9 cellular contexts compared by ENCODE assay signal in the genomic region with DNA sequence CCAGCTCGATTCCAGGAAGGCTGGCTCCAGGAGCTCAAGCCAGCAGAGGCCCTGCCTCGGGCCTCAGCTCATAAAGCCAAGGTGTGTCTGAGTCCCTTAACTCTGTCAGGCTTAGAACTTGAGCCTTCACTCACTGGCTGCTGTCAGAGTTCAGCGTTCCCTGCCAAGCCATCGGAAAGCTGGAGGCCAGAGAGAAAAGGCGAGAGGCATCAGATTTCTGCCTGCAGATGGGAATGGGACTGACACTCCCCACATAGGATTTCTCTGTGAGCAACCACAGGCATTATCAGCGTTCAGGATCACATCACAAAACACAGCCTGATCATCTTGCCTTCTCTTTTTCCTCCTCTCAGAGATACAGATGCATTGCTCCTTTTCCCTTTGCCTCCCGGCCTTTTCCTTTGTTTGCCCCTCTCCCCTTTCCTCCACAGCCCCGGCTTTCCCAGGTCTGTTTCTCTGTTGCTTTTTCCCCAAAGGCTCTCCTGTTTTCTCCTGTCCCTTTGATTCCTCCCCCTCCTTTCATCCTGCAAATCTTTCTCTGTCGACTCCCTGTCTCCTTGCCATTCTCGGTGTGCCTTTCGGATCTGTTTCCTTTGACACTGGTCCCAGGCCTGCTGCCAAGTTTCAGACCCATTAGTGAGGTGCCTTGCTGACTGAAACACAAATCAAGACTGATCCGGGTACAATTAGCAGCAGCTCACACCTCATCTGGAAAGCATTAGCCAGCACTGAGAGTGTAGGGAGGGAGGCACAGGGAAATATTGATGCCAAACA. TPM values are rescaled to one million over a fixed set of nuclear protein-coding genes. Genes with fewer than 3 reads are reported as not detected.
A peak's percentile ranks its signal among the peaks of the same experiment; 100 is the strongest.
DNase-seq lines count a peak whose midpoint lies in the region; ATAC-seq and TF ChIP-seq lines count a peak whose summit lies in the region.
"Had no signal": no experiment of that assay in that cellular context is flagged by ENCODE, and none has a peak within 500 bp of the region (broad histone marks: within the 10 kb centered on the region; RNA-seq: fewer than 3 reads in every experiment).

No MANE protein-coding gene starts in this region.

- H3K27me3 Mint-ChIP-seq in endothelial cell (ENCODE audit: unreplicated experiment) = peaks cover 2% of the 10 kb centered on the region

- peaks cover 30% of the 10 kb centered on the region for H3K4me1 Mint-ChIP-seq in endothelial cell (ENCODE audit: unreplicated experiment)

- no peaks in the 10 kb centered on the region for H4K20me1 ChIP-seq in neural cell (ENCODE audit: insufficient read depth)

- no peak for TF ChIP-seq RAD21 in neural cell (conservative IDR thresholded peaks at IDR 0.05)

- H3K36me3 ChIP-seq in neural cell (ENCODE audit: insufficient read depth, low read length) = no peaks in the 10 kb centered on the region

- no peaks in the 10 kb centered on the region for H3K9me3 Mint-ChIP-seq in endothelial cell (ENCODE audit: unreplicated experiment)

- no peaks in the 10 kb centered on the region for H3F3A ChIP-seq in neural cell (ENCODE audit: insufficient read depth, low read length, poor library complexity, severe bottlenecking)

- no peak for ATAC-seq in HG03175 (IDR thresholded peaks at IDR 0.05; ENCODE audit: unreplicated experiment)

- CTCF ChIA-PET in GM10248 (lab: Yijun Ruan, JAX) = no interaction called here

- POLR2A ChIA-PET in GM10248 (lab: Yijun Ruan, JAX) = no interaction called here

- H3K4me3 ChIP-seq in neural cell (ENCODE audit: low read length) = peak overlapping the region; percentile 2

- H3K79me2 ChIP-seq in neural cell (replicated peaks; ENCODE audit: insufficient read depth, low read length) = no peaks in the 10 kb centered on the region

- no peak for TF ChIP-seq CTCF in AG09319 (IDR thresholded peaks at IDR 0.05; ENCODE audit: low read depth, low read length)
- no peak for TF ChIP-seq CTCF in endothelial cell (IDR thresholded peaks at IDR 0.05; ENCODE audit: unreplicated experiment)
- no peak for TF ChIP-seq CTCF in neural cell (IDR thresholded peaks at IDR 0.05; ENCODE audit: poor library complexity, severe bottlenecking)
- no peak for TF ChIP-seq CTCF in GM10248 (IDR thresholded peaks at IDR 0.05; ENCODE audit: control extremely low read depth, extremely low read depth, low read depth, missing control alignments)

- H3K27ac Mint-ChIP-seq in endothelial cell (ENCODE audit: unreplicated experiment) = no peak overlapping the region

- H3K9me3 ChIP-seq in neural cell (ENCODE audit: low read length) = no peaks in the 10 kb centered on the region

- peak overlapping the region; percentile 49 for H3K9ac ChIP-seq in neural cell (ENCODE audit: low read length)

- H2AFZ ChIP-seq in neural cell (ENCODE audit: low read depth, low read length) = peak overlapping the region; percentile 88

- no peaks in the 10 kb centered on the region for H3K27me3 ChIP-seq in neural cell (ENCODE audit: insufficient read depth, low read depth, low read length)

- TF ChIP-seq EP300 in neural cell (conservative IDR thresholded peaks at IDR 0.05; ENCODE audit: poor library complexity, severe bottlenecking) = no peak

- no peaks in the 10 kb centered on the region for H3K9me2 ChIP-seq in neural cell (ENCODE audit: insufficient read depth, low read length)

- no peak overlapping the region for H3K4me2 ChIP-seq in neural cell (ENCODE audit: low read length)

- no peak overlapping the region for H3K4me3 Mint-ChIP-seq in endothelial cell (ENCODE audit: unreplicated experiment)

- H3K27ac ChIP-seq in neural cell (ENCODE audit: low read length) = peak overlapping the region; percentile 15

- DNase-seq in AG09319 (ENCODE audit: extremely low read depth, low read depth) (peak; percentile 54), NCI-H2081 treated with DMSO at 0.1 percent for 48 hours (lab: John Stamatoyannopoulos, UW) (peak; percentile 96), endothelial cell (ENCODE audit: low spot score) (peak; percentile 10), GM10248 (ENCODE audit: extremely low spot score) (no peak), dermis blood vessel endothelial cell (no peak), germinal center (ENCODE audit: low spot score) (no peak)
- DNase-seq: DND-41 had no signal

- no peaks in the 10 kb centered on the region for H3K36me3 Mint-ChIP-seq in endothelial cell (ENCODE audit: low read depth, unreplicated experiment)

TF ChIP-seq in neural cell, 6 proteins besides CTCF, POLR2A, EP300 and RAD21:
- TF ChIP-seq, protein P1, sequence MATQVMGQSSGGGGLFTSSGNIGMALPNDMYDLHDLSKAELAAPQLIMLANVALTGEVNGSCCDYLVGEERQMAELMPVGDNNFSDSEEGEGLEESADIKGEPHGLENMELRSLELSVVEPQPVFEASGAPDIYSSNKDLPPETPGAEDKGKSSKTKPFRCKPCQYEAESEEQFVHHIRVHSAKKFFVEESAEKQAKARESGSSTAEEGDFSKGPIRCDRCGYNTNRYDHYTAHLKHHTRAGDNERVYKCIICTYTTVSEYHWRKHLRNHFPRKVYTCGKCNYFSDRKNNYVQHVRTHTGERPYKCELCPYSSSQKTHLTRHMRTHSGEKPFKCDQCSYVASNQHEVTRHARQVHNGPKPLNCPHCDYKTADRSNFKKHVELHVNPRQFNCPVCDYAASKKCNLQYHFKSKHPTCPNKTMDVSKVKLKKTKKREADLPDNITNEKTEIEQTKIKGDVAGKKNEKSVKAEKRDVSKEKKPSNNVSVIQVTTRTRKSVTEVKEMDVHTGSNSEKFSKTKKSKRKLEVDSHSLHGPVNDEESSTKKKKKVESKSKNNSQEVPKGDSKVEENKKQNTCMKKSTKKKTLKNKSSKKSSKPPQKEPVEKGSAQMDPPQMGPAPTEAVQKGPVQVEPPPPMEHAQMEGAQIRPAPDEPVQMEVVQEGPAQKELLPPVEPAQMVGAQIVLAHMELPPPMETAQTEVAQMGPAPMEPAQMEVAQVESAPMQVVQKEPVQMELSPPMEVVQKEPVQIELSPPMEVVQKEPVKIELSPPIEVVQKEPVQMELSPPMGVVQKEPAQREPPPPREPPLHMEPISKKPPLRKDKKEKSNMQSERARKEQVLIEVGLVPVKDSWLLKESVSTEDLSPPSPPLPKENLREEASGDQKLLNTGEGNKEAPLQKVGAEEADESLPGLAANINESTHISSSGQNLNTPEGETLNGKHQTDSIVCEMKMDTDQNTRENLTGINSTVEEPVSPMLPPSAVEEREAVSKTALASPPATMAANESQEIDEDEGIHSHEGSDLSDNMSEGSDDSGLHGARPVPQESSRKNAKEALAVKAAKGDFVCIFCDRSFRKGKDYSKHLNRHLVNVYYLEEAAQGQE (IDR thresholded peaks at IDR 0.05; ENCODE audit: borderline replicate concordance) = peak; percentile 16
- TF ChIP-seq SMC3 (conservative IDR thresholded peaks at IDR 0.05; ENCODE audit: poor library complexity) = no peak

RNA-seq across cellular contexts. Expression of a gene that starts 44.5 kb away (rescaled TPM):
- total RNA-seq in endothelial cell (ENCODE audit: unreplicated experiment) (3.8 TPM), dermis blood vessel endothelial cell (under 0.01 and 0.09 TPM in 2 replicates)
- polyA plus RNA-seq in neural cell = 0.53 and 3.8 TPM in 2 replicates
- 2.2 and 5.2 TPM in 2 replicates for polyA minus RNA-seq in neural cell

Comparison
In these comparisons a context has a peak if more than half of its experiments do, and no peak if none do; other contexts are left out.
1. DNase-seq: peak in AG09319 (single experiment), NCI-H2081 treated with DMSO at 0.1 percent for 48 hours (single experiment) and endothelial cell (single experiment); none in GM10248 (single experiment), dermis blood vessel endothelial cell (single experiment) and germinal center (single experiment).